9 cellular contexts compared by ENCODE assay signal in genomic region chr1:87045757-87046422, GRCh38.
DNase-seq lines count a peak whose midpoint lies in the region; ATAC-seq and TF ChIP-seq lines count a peak whose summit lies in the region.
"Had no signal": no experiment of that assay in that cellular context is flagged by ENCODE, and none has a peak within 500 bp of the region (broad histone marks: within the 10 kb centered on the region; RNA-seq: fewer than 3 reads in every experiment).

No MANE protein-coding gene starts in this region.

- peak overlapping the region; percentile 52 for H3K4me3 Mint-ChIP-seq in activated naive CD8-positive, alpha-beta T cell treated with anti-CD3 and anti-CD28 coated beads, Interleukin-2, amount 50 U/mL, for 24 hours
- H3K4me3 Mint-ChIP-seq in stimulated activated naive CD8-positive, alpha-beta T cell treated with anti-CD3 and anti-CD28 coated beads, Interleukin-15, Interleukin-2, amounts not matched to agents 100 ng/mL and 50 ng/mL, for 24 hours = peak overlapping the region; percentile 40

- no peak overlapping the region; the same call in 1 of the 2 replicates for H3K9ac ChIP-seq in SU-DHL-6 (ENCODE audit: low read length)

- WGBS in lower leg skin, 2 donors = 66 to 77% methylated on average over 5 of the region's 5 CpGs

- TF ChIP-seq CTCF in SU-DHL-6 (IDR thresholded peaks at IDR 0.05; ENCODE audit: insufficient read depth, low read length, poor library complexity, severe bottlenecking) (no peak), lower leg skin (IDR thresholded peaks at IDR 0.05) (no peak), ascending aorta (IDR thresholded peaks at IDR 0.05) (no peak)

- H3F3A ChIP-seq in SU-DHL-6 (ENCODE audit: insufficient read depth) = peaks cover 72% of the 10 kb centered on the region

- H3K9me3 ChIP-seq in SU-DHL-6 (ENCODE audit: insufficient read depth, low read length) (peaks cover 12% of the 10 kb centered on the region; the same call in 1 of the 2 replicates), ascending aorta (peaks cover 6 to 12% of the 10 kb centered on the region in 2 donors)

- H4K20me1 ChIP-seq in SU-DHL-6 (ENCODE audit: low read depth, low read length) = no peaks in the 10 kb centered on the region

- H3K27me3 ChIP-seq in SU-DHL-6 (ENCODE audit: low read length) (no peaks in the 10 kb centered on the region), ascending aorta (no peaks in the 10 kb centered on the region)

- peak overlapping the region; percentile 73 for H3K4me2 ChIP-seq in SU-DHL-6 (ENCODE audit: low read depth, low read length, poor library complexity, severe bottlenecking)

- peak overlapping the region; percentile 83 for H3K27ac ChIP-seq in SU-DHL-6 (ENCODE audit: low read depth, low read length)
- H3K27ac ChIP-seq in ascending aorta = no peak overlapping the region
- H3K27ac ChIP-seq: coronary artery had no signal

- H3K36me3 ChIP-seq in SU-DHL-6 (ENCODE audit: low read length) (peaks cover 14% of the 10 kb centered on the region), ascending aorta (no peaks in the 10 kb centered on the region)

- H3K27me3 Mint-ChIP-seq in activated naive CD8-positive, alpha-beta T cell treated with anti-CD3 and anti-CD28 coated beads, Interleukin-2, amount 50 U/mL, for 24 hours = no peaks in the 10 kb centered on the region
- H3K27me3 Mint-ChIP-seq in stimulated activated naive CD8-positive, alpha-beta T cell treated with anti-CD3 and anti-CD28 coated beads, Interleukin-15, Interleukin-2, amounts not matched to agents 100 ng/mL and 50 ng/mL, for 24 hours = no peaks in the 10 kb centered on the region

- ATAC-seq in activated naive CD8-positive, alpha-beta T cell treated with anti-CD3 and anti-CD28 coated beads, Interleukin-2, amount 50 U/mL, for 24 hours = peak; percentile 79

- H3K79me2 ChIP-seq in SU-DHL-6 (ENCODE audit: insufficient read depth, low read length) = peaks cover 99% of the 10 kb centered on the region

- no peak for TF ChIP-seq POLR2A in lower leg skin (IDR thresholded peaks at IDR 0.05)

- H3K9me3 Mint-ChIP-seq in activated naive CD8-positive, alpha-beta T cell treated with anti-CD3 and anti-CD28 coated beads, Interleukin-2, amount 50 U/mL, for 24 hours = peaks cover 12% of the 10 kb centered on the region
- peaks cover 8% of the 10 kb centered on the region for H3K9me3 Mint-ChIP-seq in stimulated activated naive CD8-positive, alpha-beta T cell treated with anti-CD3 and anti-CD28 coated beads, Interleukin-15, Interleukin-2, amounts not matched to agents 100 ng/mL and 50 ng/mL, for 24 hours

- DNase-seq in SIG-M5 treated with dmso at 0.1 percent for 504 hours (lab: John Stamatoyannopoulos, UW; ENCODE audit: unreplicated experiment) (peak; percentile 3), SIG-M5 (lab: John Stamatoyannopoulos, UW) (no peak), lower leg skin (ENCODE audit: low spot score in 2 of 2) (no peak), NCI-H1436 (lab: John Stamatoyannopoulos, UW) (no peak), ascending aorta (ENCODE audit: low spot score in 2 of 2) (no peak)
- DNase-seq in activated naive CD8-positive, alpha-beta T cell treated with anti-CD3 and anti-CD28 coated beads, Interleukin-2, amount 50 U/mL, for 24 hours = peak; percentile 23

- H3K9me2 ChIP-seq in SU-DHL-6 (replicated peaks; ENCODE audit: insufficient read depth, low read length) = no peaks in the 10 kb centered on the region

- no peaks in the 10 kb centered on the region for H3K4me1 ChIP-seq in ascending aorta

- no peak overlapping the region for H2AFZ ChIP-seq in SU-DHL-6 (ENCODE audit: low read depth, low read length, severe bottlenecking)

- H3K4me3 ChIP-seq in SU-DHL-6 (ENCODE audit: insufficient read depth, low read length, poor library complexity, severe bottlenecking) = no peak overlapping the region
- H3K4me3 ChIP-seq in lower leg skin (ENCODE audit: low read depth, poor library complexity, severe bottlenecking) = no peak overlapping the region
- no peak overlapping the region for H3K4me3 ChIP-seq in ascending aorta
- H3K4me3 ChIP-seq: coronary artery had no signal

- peaks cover 52% of the 10 kb centered on the region for H3K4me1 Mint-ChIP-seq in activated naive CD8-positive, alpha-beta T cell treated with anti-CD3 and anti-CD28 coated beads, Interleukin-2, amount 50 U/mL, for 24 hours
- peaks cover 59% of the 10 kb centered on the region for H3K4me1 Mint-ChIP-seq in stimulated activated naive CD8-positive, alpha-beta T cell treated with anti-CD3 and anti-CD28 coated beads, Interleukin-15, Interleukin-2, amounts not matched to agents 100 ng/mL and 50 ng/mL, for 24 hours (ENCODE audit: low read depth)

- H3K27ac Mint-ChIP-seq in activated naive CD8-positive, alpha-beta T cell treated with anti-CD3 and anti-CD28 coated beads, Interleukin-2, amount 50 U/mL, for 24 hours = peak overlapping the region; percentile 73
- H3K27ac Mint-ChIP-seq in stimulated activated naive CD8-positive, alpha-beta T cell treated with anti-CD3 and anti-CD28 coated beads, Interleukin-15, Interleukin-2, amounts not matched to agents 100 ng/mL and 50 ng/mL, for 24 hours = peak overlapping the region; percentile 57

- peaks cover 12% of the 10 kb centered on the region for H3K36me3 Mint-ChIP-seq in activated naive CD8-positive, alpha-beta T cell treated with anti-CD3 and anti-CD28 coated beads, Interleukin-2, amount 50 U/mL, for 24 hours (ENCODE audit: low read depth)
- peaks cover 15% of the 10 kb centered on the region for H3K36me3 Mint-ChIP-seq in stimulated activated naive CD8-positive, alpha-beta T cell treated with anti-CD3 and anti-CD28 coated beads, Interleukin-15, Interleukin-2, amounts not matched to agents 100 ng/mL and 50 ng/mL, for 24 hours (ENCODE audit: low read depth)

- intact Hi-C loops in lower leg skin (cut with DNase I; ENCODE audit: low total_unique reads) (no loop called here), ascending aorta (cut with DNase I) (no loop called here)

Comparison
In these comparisons a context has a peak if more than half of its experiments do, and no peak if none do; other contexts are left out.
1. DNase-seq: peak in SIG-M5 treated with dmso at 0.1 percent for 504 hours (single experiment) and activated naive CD8-positive, alpha-beta T cell treated with anti-CD3 and anti-CD28 coated beads, Interleukin-2, amount 50 U/mL, for 24 hours (single experiment); none in SIG-M5 (single experiment), lower leg skin (0 of 2), NCI-H1436 (single experiment) and ascending aorta (0 of 2).